ENCODE assay signal across 2 cellular contexts in the genomic region with DNA sequence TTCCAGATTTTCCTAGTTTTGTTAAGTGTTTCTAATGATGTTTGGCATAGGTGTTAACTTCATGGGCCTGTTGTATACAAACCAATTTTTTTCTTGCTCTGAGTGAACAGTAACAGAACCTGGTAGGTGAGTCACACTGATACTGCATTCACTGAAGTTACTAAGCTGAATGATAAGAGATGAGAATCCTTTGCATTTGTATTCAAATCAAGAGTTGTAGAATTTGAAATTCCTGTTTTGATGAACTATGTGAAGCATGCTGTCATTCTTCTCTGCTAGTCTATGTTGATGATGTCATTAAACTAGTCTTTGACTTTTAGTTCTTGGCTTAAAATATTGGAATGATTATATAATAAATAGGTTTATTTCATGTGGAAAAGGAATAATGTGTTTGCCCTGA.
TF ChIP-seq lines count a peak whose summit lies in the region.

No MANE protein-coding gene starts in this region.

TF ChIP-seq in HEK293, 187 proteins besides CTCF, POLR2A, EP300 and RAD21 (continued from another document):
- peak; percentile 91 for TF ChIP-seq ATF2 (tag by site-specific recombination; IDR thresholded peaks at IDR 0.05; ENCODE audit: low read depth)
- TF ChIP-seq ZNF658 (tag by site-specific recombination; IDR thresholded peaks at IDR 0.05) = no peak

TF ChIP-seq in K562, 482 proteins besides CTCF, POLR2A, EP300 and RAD21 (continued from another document):
- TF ChIP-seq, protein P1, sequence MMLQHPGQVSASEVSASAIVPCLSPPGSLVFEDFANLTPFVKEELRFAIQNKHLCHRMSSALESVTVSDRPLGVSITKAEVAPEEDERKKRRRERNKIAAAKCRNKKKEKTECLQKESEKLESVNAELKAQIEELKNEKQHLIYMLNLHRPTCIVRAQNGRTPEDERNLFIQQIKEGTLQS (IDR thresholded peaks at IDR 0.05) = peak; percentile 45
- TF ChIP-seq, protein P1 (CRISPR knock-in tag; conservative IDR thresholded peaks at IDR 0.05) = no peak
- TF ChIP-seq TFAM (CRISPR knock-in tag; conservative IDR thresholded peaks at IDR 0.05) = no peak
- TF ChIP-seq ZNF347 (CRISPR knock-in tag; IDR thresholded peaks at IDR 0.05; ENCODE audit: low read depth) = no peak
